In genomic region chr15:65610871-65611718, GRCh38 we compare ENCODE assay signal across 8 cellular contexts. TPM values are rescaled to one million over a fixed set of nuclear protein-coding genes. Genes with fewer than 3 reads are reported as not detected.
DNase-seq lines count a peak whose midpoint lies in the region; ATAC-seq and TF ChIP-seq lines count a peak whose summit lies in the region.

INTS14 (minus strand) TSS chr15:65611131; CDS start chr15:65607380, 3,751 bp downstream.

- H3K36me3 ChIP-seq in ascending aorta (no peaks in the 10 kb centered on the region), vagina (no peaks in the 10 kb centered on the region)

- H3K4me3 ChIP-seq in ascending aorta, result peak within 1 kb of the TSS; percentile 96 to 100
- H3K4me3 ChIP-seq in right cardiac atrium (ENCODE audit: low read length), result peak within 1 kb of the TSS; percentile 87
- peak within 1 kb of the TSS; percentile 79 to 91 for H3K4me3 ChIP-seq in vagina

- TF ChIP-seq POLR2A in GM18505 (IDR thresholded peaks at IDR 0.05; ENCODE audit: borderline replicate concordance, extremely low read depth, insufficient read depth, insufficient read length), result peak; percentile 94
- peak in 1 of 2 donors; percentile 16 for TF ChIP-seq POLR2A in vagina (IDR thresholded peaks at IDR 0.05)

- H3K9me3 ChIP-seq in ascending aorta, result no peaks in the 10 kb centered on the region
- H3K9me3 ChIP-seq in right cardiac atrium (ENCODE audit: control insufficient read depth, low read length), result no peaks in the 10 kb centered on the region
- H3K9me3 ChIP-seq in vagina, result no peaks in the 10 kb centered on the region

- H3K36me3 Mint-ChIP-seq in T-helper 2 cell treated with Interferon-gamma antibody and Interleukin-4, amounts not matched to agents 5 μg/mL and 100 μg/mL, for 36 hours (ENCODE audit: low read depth), result no peaks in the 10 kb centered on the region

- H3K27me3 ChIP-seq in ascending aorta (no peaks in the 10 kb centered on the region), right cardiac atrium (ENCODE audit: control insufficient read depth, insufficient read depth) (no peaks in the 10 kb centered on the region), vagina (no peaks in the 10 kb centered on the region)

- peak in 2 of 3 experiments; percentile 48 to 57 for TF ChIP-seq CTCF in ascending aorta (IDR thresholded peaks at IDR 0.05)
- TF ChIP-seq CTCF in vagina (IDR thresholded peaks at IDR 0.05), result peak; percentile 28 to 87 (median 44)

- DNase-seq in NCI-H1930 (lab: John Stamatoyannopoulos, UW) (peak; percentile 87 to 89), ascending aorta (ENCODE audit: low spot score in 2 of 2) (peak; percentile 82 to 98), right cardiac atrium (peak; percentile 99 to 100 (median 99)), putamen (ENCODE audit: low spot score) (peak; percentile 97), vagina (ENCODE audit: extremely low spot score in 2 of 2) (peak in 1 of 2 donors; percentile 95)
- peak; percentile 95 for DNase-seq in T-helper 2 cell treated with Interferon-gamma antibody and Interleukin-4, amounts not matched to agents 5 μg/mL and 100 μg/mL, for 36 hours (ENCODE audit: low spot score)

- peak within 1 kb of the TSS; percentile 89 for H3K4me3 Mint-ChIP-seq in T-helper 2 cell treated with Interferon-gamma antibody and Interleukin-4, amounts not matched to agents 5 μg/mL and 100 μg/mL, for 36 hours

- intact Hi-C loops in ascending aorta (cut with DNase I) (loop anchor here (1.0 to 10.0 kb wide), 6 partner anchors 79 to 884 kb away; partner anchors contain the start of genes DENND4A, DPP8, HACD3 and PARP16), right cardiac atrium (cut with DNase I) (loop anchor here in 1 of 4 donors (10.0 kb wide), 1 partner anchor 684 kb away; the partner anchor contains the start of gene DIS3L), vagina (cut with DNase I) (no loop called here)

- no peaks in the 10 kb centered on the region for H3K9me3 Mint-ChIP-seq in T-helper 2 cell treated with Interferon-gamma antibody and Interleukin-4, amounts not matched to agents 5 μg/mL and 100 μg/mL, for 36 hours

- peaks cover 10 to 19% of the 10 kb centered on the region in 2 donors for H3K4me1 ChIP-seq in ascending aorta
- H3K4me1 ChIP-seq in right cardiac atrium (ENCODE audit: control insufficient read depth, insufficient read depth, low read length), result peaks cover 2% of the 10 kb centered on the region
- peaks cover 30% of the 10 kb centered on the region for H3K4me1 ChIP-seq in vagina

- peak within 1 kb of the TSS; percentile 95 for H3K27ac Mint-ChIP-seq in T-helper 2 cell treated with Interferon-gamma antibody and Interleukin-4, amounts not matched to agents 5 μg/mL and 100 μg/mL, for 36 hours

- WGBS in right cardiac atrium, result under 1% methylated on average over 64 of the region's 64 CpGs

- ATAC-seq in GM18505 (IDR thresholded peaks at IDR 0.05; ENCODE audit: unreplicated experiment), result peak; percentile 86
- ATAC-seq in HG02973 (IDR thresholded peaks at IDR 0.05; ENCODE audit: unreplicated experiment), result peak; percentile 95
- peak; percentile 99 for ATAC-seq in right cardiac atrium

- peak within 1 kb of the TSS; percentile 89 to 97 for H3K27ac ChIP-seq in ascending aorta
- H3K27ac ChIP-seq in right cardiac atrium (ENCODE audit: low read length), result peak within 1 kb of the TSS; percentile 99
- H3K27ac ChIP-seq in vagina, result peak within 1 kb of the TSS; percentile 83

- peaks cover 24% of the 10 kb centered on the region for H3K4me1 Mint-ChIP-seq in T-helper 2 cell treated with Interferon-gamma antibody and Interleukin-4, amounts not matched to agents 5 μg/mL and 100 μg/mL, for 36 hours (ENCODE audit: low read depth)

- no peaks in the 10 kb centered on the region for H3K27me3 Mint-ChIP-seq in T-helper 2 cell treated with Interferon-gamma antibody and Interleukin-4, amounts not matched to agents 5 μg/mL and 100 μg/mL, for 36 hours (ENCODE audit: low read depth)

RNA-seq across cellular contexts. Expression of gene INTS14, which starts in this region (rescaled TPM):
- total RNA-seq in ascending aorta (14.5 TPM), right cardiac atrium (10 to 100 TPM; 15.2 to 22.8 (median 18.6) TPM), vagina (28.0 TPM)
- 11.0 TPM for polyA plus RNA-seq in right cardiac atrium
